34 cellular contexts compared by ENCODE assay signal in the genomic region with DNA sequence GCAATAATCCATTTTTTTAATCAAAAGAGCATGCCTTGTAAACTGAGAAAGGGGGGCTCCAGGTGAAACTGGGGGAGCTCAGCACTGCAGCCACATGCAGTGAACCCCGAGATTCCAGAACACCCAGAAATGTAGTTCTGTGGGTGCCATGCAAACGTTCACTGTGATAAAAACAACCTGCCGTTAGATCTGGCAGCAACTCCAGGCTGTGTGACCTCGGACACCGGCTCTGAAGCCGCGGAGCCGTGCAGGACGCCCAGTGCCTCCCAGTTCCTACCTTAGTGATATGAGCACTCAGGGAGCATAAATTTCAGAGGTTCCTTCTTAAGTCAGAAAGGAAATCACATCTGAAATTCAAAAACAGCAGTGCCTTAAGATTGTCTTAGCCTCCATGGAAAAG.
"Had no signal": no experiment of that assay in that cellular context is flagged by ENCODE, and none has a peak within 500 bp of the region (broad histone marks: within the 10 kb centered on the region; RNA-seq: fewer than 3 reads in every experiment).

No MANE protein-coding gene starts in this region.

- H3K27me3 Mint-ChIP-seq: activated CD4-positive, alpha-beta memory T cell treated with anti-CD3 and anti-CD28 coated beads, Interleukin-2, amount 10 ng/mL, durations not matched to agents 7 days and 5 days; activated naive CD4-positive, alpha-beta T cell treated with anti-CD3 and anti-CD28 coated beads, Interleukin-2, amount 10 ng/mL, durations not matched to agents 7 days and 5 days had no signal

- H3K27ac ChIP-seq: brain microvascular endothelial cell, SJSA1 had no signal

- H3K4me1 Mint-ChIP-seq: activated CD4-positive, alpha-beta memory T cell treated with anti-CD3 and anti-CD28 coated beads, Interleukin-2, amount 10 ng/mL, durations not matched to agents 7 days and 5 days; activated CD8-positive, alpha-beta memory T cell treated with anti-CD3 and anti-CD28 coated beads, Interleukin-2, amount 10 ng/mL, durations not matched to agents 7 days and 5 days; activated naive CD4-positive, alpha-beta T cell treated with anti-CD3 and anti-CD28 coated beads, Interleukin-2, amount 10 ng/mL, durations not matched to agents 7 days and 5 days; activated naive CD8-positive, alpha-beta T cell treated with anti-CD3 and anti-CD28 coated beads, Interleukin-2, amount 50 U/mL, for 24 hours; central memory CD8-positive, alpha-beta T cell had no signal

- H3K4me3 ChIP-seq: Peyer's patch, SJSA1 had no signal

- H3K4me3 Mint-ChIP-seq: activated CD4-positive, alpha-beta memory T cell treated with anti-CD3 and anti-CD28 coated beads, Interleukin-2, amount 10 ng/mL, durations not matched to agents 7 days and 5 days; activated CD8-positive, alpha-beta memory T cell treated with anti-CD3 and anti-CD28 coated beads, Interleukin-2, amount 10 ng/mL, durations not matched to agents 7 days and 5 days; activated naive CD4-positive, alpha-beta T cell treated with anti-CD3 and anti-CD28 coated beads, Interleukin-2, amount 10 ng/mL, durations not matched to agents 7 days and 5 days; activated naive CD8-positive, alpha-beta T cell; activated naive CD8-positive, alpha-beta T cell treated with anti-CD3 and anti-CD28 coated beads, Interleukin-2, amount 50 U/mL, for 24 hours; central memory CD8-positive, alpha-beta T cell; T-helper 1 cell treated with Interleukin-12 subunit alpha and Interleukin-12 subunit beta and Interleukin-4 antibody, amounts not matched to agents 30 μg/mL and 1 μg/mL, for 36 hours; T-helper 2 cell treated with Interferon-gamma antibody and Interleukin-4, amounts not matched to agents 5 μg/mL and 100 μg/mL, for 36 hours; WTC11 had no signal

- H3K9me3 Mint-ChIP-seq: activated CD4-positive, alpha-beta memory T cell treated with anti-CD3 and anti-CD28 coated beads, Interleukin-2, amount 10 ng/mL, durations not matched to agents 7 days and 5 days; activated naive CD4-positive, alpha-beta T cell treated with anti-CD3 and anti-CD28 coated beads, Interleukin-2, amount 10 ng/mL, durations not matched to agents 7 days and 5 days; activated naive CD8-positive, alpha-beta T cell treated with anti-CD3 and anti-CD28 coated beads, Interleukin-2, amount 50 U/mL, for 24 hours; central memory CD8-positive, alpha-beta T cell; T-helper 1 cell treated with Interleukin-12 subunit alpha and Interleukin-12 subunit beta and Interleukin-4 antibody, amounts not matched to agents 30 μg/mL and 1 μg/mL, for 36 hours; T-helper 2 cell treated with Interferon-gamma antibody and Interleukin-4, amounts not matched to agents 5 μg/mL and 100 μg/mL, for 36 hours; WTC11 had no signal

- H3K9me2 ChIP-seq: SK-N-SH had no signal

- H3K9ac ChIP-seq: SK-N-SH had no signal

- H3K27ac Mint-ChIP-seq: activated CD4-positive, alpha-beta memory T cell treated with anti-CD3 and anti-CD28 coated beads, Interleukin-2, amount 10 ng/mL, durations not matched to agents 7 days and 5 days; activated CD8-positive, alpha-beta memory T cell treated with anti-CD3 and anti-CD28 coated beads, Interleukin-2, amount 10 ng/mL, durations not matched to agents 7 days and 5 days; activated naive CD4-positive, alpha-beta T cell treated with anti-CD3 and anti-CD28 coated beads, Interleukin-2, amount 10 ng/mL, durations not matched to agents 7 days and 5 days; activated naive CD8-positive, alpha-beta T cell; activated naive CD8-positive, alpha-beta T cell treated with anti-CD3 and anti-CD28 coated beads, Interleukin-2, amount 50 U/mL, for 24 hours; T-helper 1 cell treated with Interleukin-12 subunit alpha and Interleukin-12 subunit beta and Interleukin-4 antibody, amounts not matched to agents 30 μg/mL and 1 μg/mL, for 36 hours; T-helper 2 cell treated with Interferon-gamma antibody and Interleukin-4, amounts not matched to agents 5 μg/mL and 100 μg/mL, for 36 hours; WTC11 had no signal

- DNase-seq: activated CD4-positive, alpha-beta memory T cell treated with anti-CD3 and anti-CD28 coated beads, Interleukin-2, amount 10 ng/mL, durations not matched to agents 7 days and 5 days; activated CD4-positive, alpha-beta T cell treated with anti-CD3 and anti-CD28 coated beads for 4 hours; activated CD8-positive, alpha-beta memory T cell treated with anti-CD3 and anti-CD28 coated beads for 24 hours; activated CD8-positive, alpha-beta memory T cell treated with anti-CD3 and anti-CD28 coated beads, Interleukin-2, amount 10 ng/mL, durations not matched to agents 7 days and 5 days; activated CD8-positive, alpha-beta memory T cell treated with anti-CD3 and anti-CD28 coated beads, Interleukin-2, amount 50 U/mL, for 48 hours; activated effector memory CD4-positive, alpha-beta T cell treated with Interleukin-2 at 50 U/mL for 16 hours; activated naive CD4-positive, alpha-beta T cell treated with anti-CD3 and anti-CD28 coated beads, Interleukin-2, amount 10 ng/mL, durations not matched to agents 7 days and 5 days; activated naive CD8-positive, alpha-beta T cell treated with anti-CD3 and anti-CD28 coated beads, Interleukin-2, amount 50 U/mL, for 24 hours; activated T-cell treated with anti-CD3 and anti-CD28 coated beads, Interleukin-2, amount 50 U/mL, for 48 hours; brain microvascular endothelial cell; Karpas-422; KBM-7; NCI-H1048; NCI-H1417; NCI-H146; NCI-H187; NCI-H2081; NCI-H2171 treated with DMSO at 0.1 percent for 48 hours; NCI-H226; NCI-H446 treated with DMSO at 0.1 percent for 48 hours; NCI-H524 treated with DMSO at 0.1 percent for 48 hours; NK-92 treated with Interleukin-12 subunit alpha and Interleukin-12 subunit beta, amount 100 ng/mL, for 24 hours; PC-3; RPMI8226; SHP77 treated with DMSO at 0.1 percent for 48 hours; SK-N-SH had no signal

- H3K4me2 ChIP-seq: SK-N-SH had no signal

- H3K36me3 ChIP-seq: brain microvascular endothelial cell, Peyer's patch, SJSA1 had no signal

- H3K36me3 Mint-ChIP-seq: activated CD8-positive, alpha-beta memory T cell treated with anti-CD3 and anti-CD28 coated beads, Interleukin-2, amount 10 ng/mL, durations not matched to agents 7 days and 5 days; activated naive CD4-positive, alpha-beta T cell treated with anti-CD3 and anti-CD28 coated beads, Interleukin-2, amount 10 ng/mL, durations not matched to agents 7 days and 5 days; activated naive CD8-positive, alpha-beta T cell; WTC11 had no signal

- ATAC-seq: activated CD4-positive, CD25-positive, alpha-beta regulatory T cell treated with anti-CD3 and anti-CD28 coated beads, Interleukin-2, amount 50 U/mL, for 24 hours; activated CD8-positive, alpha-beta memory T cell treated with anti-CD3 and anti-CD28 coated beads, Interleukin-2, amount 10 ng/mL, durations not matched to agents 7 days and 5 days; activated naive CD8-positive, alpha-beta T cell treated with anti-CD3 and anti-CD28 coated beads, Interleukin-2, amount 50 U/mL, for 24 hours; PC-3; WTC11 had no signal

- H3K27me3 ChIP-seq: brain microvascular endothelial cell, Peyer's patch, SJSA1 had no signal

- H3K9me3 ChIP-seq: Peyer's patch, SJSA1, SK-N-SH had no signal
